8 cellular contexts compared by ENCODE assay signal in the genomic region with DNA sequence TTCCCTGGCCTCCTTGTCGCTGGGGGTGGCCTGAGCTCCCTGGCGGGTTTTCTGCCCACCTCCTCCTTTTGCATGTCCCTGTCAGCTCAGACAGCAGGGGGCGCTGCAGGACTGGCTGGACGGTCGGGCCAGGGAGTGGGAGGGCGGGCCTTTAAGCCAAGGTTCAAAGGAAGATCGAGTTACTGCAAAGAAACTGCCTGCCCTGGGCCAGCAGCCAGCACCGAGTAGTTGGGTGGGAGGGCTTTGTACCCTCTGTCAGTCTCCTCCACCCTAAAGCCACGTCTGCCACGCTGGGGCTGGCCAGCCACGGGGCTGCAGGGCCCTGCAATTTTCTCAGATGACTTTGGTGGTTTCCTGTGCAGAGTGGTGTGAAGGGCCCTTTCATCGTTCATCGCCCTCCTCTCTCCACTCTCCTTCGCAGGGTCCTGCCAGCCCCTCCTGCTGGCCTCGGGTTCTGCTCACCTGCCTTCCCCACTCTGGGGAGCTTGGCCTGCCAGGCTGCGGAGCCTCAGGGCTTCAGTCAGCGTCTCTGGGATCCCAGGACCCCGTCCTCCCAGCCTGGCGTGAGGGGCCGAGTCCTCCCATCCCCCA. TPM values are rescaled to one million over a fixed set of nuclear protein-coding genes. Genes with fewer than 3 reads are reported as not detected.
DNase-seq lines count a peak whose midpoint lies in the region; ATAC-seq lines count a peak whose summit lies in the region.

No MANE protein-coding gene starts in this region.

- DNase-seq in ELF-1 (ENCODE audit: low read depth, low spot score) (peak; percentile 94), NCI-H82 (lab: John Stamatoyannopoulos, UW) (peak; percentile 93), medulla oblongata (ENCODE audit: extremely low spot score) (peak; percentile 91)
- peak; percentile 92 for DNase-seq in activated CD8-positive, alpha-beta T cell treated with anti-CD3 and anti-CD28 coated beads, Interleukin-2, amount 10 ng/mL, durations not matched to agents 7 days and 5 days
- DNase-seq in effector CD4-positive, alpha-beta T cell, result peak; percentile 91
- DNase-seq in stimulated activated CD4-positive, alpha-beta T cell treated with anti-CD3 and anti-CD28 coated beads, TNF-alpha, amount 100 ng/mL, for 24 hours (ENCODE audit: low read depth in 3 of 3), result peak; percentile 83 to 92 (median 89)

- CTCF ChIA-PET in activated CD8-positive, alpha-beta T cell treated with anti-CD3 and anti-CD28 coated beads, Interleukin-2, amount 10 ng/mL, durations not matched to agents 7 days and 5 days (lab: Charles Lee), result interaction anchor here (0.6 to 4.8 kb wide), 36 partner anchors 11 to 400 kb away, joined by 3 to 68 read pairs (median 5); partner anchors contain the start of genes CD300C, CD300LB, GPR142 and RAB37

- no peaks in the 10 kb centered on the region for H3K9me3 Mint-ChIP-seq in activated CD8-positive, alpha-beta T cell treated with anti-CD3 and anti-CD28 coated beads, Interleukin-2, amount 10 ng/mL, durations not matched to agents 7 days and 5 days (ENCODE audit: insufficient read depth)

- no peaks in the 10 kb centered on the region for H3K36me3 Mint-ChIP-seq in activated CD8-positive, alpha-beta T cell treated with anti-CD3 and anti-CD28 coated beads, Interleukin-2, amount 10 ng/mL, durations not matched to agents 7 days and 5 days (ENCODE audit: low read depth)

- ATAC-seq in HG03520 (IDR thresholded peaks at IDR 0.05; ENCODE audit: unreplicated experiment), result peak; percentile 53
- peak; percentile 92 for ATAC-seq in activated CD8-positive, alpha-beta T cell treated with anti-CD3 and anti-CD28 coated beads, Interleukin-2, amount 10 ng/mL, durations not matched to agents 7 days and 5 days
- ATAC-seq in GM21423 (IDR thresholded peaks at IDR 0.05; ENCODE audit: unreplicated experiment), result no peak

- H3K27me3 Mint-ChIP-seq in activated CD8-positive, alpha-beta T cell treated with anti-CD3 and anti-CD28 coated beads, Interleukin-2, amount 10 ng/mL, durations not matched to agents 7 days and 5 days (ENCODE audit: low read depth), result peaks cover 8% of the 10 kb centered on the region

- POLR2A ChIA-PET in activated CD8-positive, alpha-beta T cell treated with anti-CD3 and anti-CD28 coated beads, Interleukin-2, amount 10 ng/mL, durations not matched to agents 7 days and 5 days (lab: Charles Lee), result no interaction called here

- peaks cover 13% of the 10 kb centered on the region for H3K4me1 Mint-ChIP-seq in activated CD8-positive, alpha-beta T cell treated with anti-CD3 and anti-CD28 coated beads, Interleukin-2, amount 10 ng/mL, durations not matched to agents 7 days and 5 days (ENCODE audit: low read depth)

- H3K4me3 Mint-ChIP-seq in activated CD8-positive, alpha-beta T cell treated with anti-CD3 and anti-CD28 coated beads, Interleukin-2, amount 10 ng/mL, durations not matched to agents 7 days and 5 days, result no peak overlapping the region

- H3K27ac Mint-ChIP-seq in activated CD8-positive, alpha-beta T cell treated with anti-CD3 and anti-CD28 coated beads, Interleukin-2, amount 10 ng/mL, durations not matched to agents 7 days and 5 days, result no peak overlapping the region

RNA-seq across cellular contexts. Expression of gene GPR142, which starts 12.3 kb away (rescaled TPM):
- total RNA-seq in activated CD8-positive, alpha-beta T cell treated with anti-CD3 and anti-CD28 coated beads, Interleukin-2, amount 10 ng/mL, durations not matched to agents 7 days and 5 days, result not detected

RNA-seq across cellular contexts. Expression of gene BTBD17, which starts 17.9 kb away (rescaled TPM):
- not detected for total RNA-seq in activated CD8-positive, alpha-beta T cell treated with anti-CD3 and anti-CD28 coated beads, Interleukin-2, amount 10 ng/mL, durations not matched to agents 7 days and 5 days

RNA-seq across cellular contexts. Expression of gene GPRC5C, which starts 52.3 kb away (rescaled TPM):
- under 1 TPM in 1 of 2 experiments, not detected in 1; 0.32 TPM for total RNA-seq in activated CD8-positive, alpha-beta T cell treated with anti-CD3 and anti-CD28 coated beads, Interleukin-2, amount 10 ng/mL, durations not matched to agents 7 days and 5 days

RNA-seq across cellular contexts. Expression of gene KIF19, which starts 53.6 kb away (rescaled TPM):
- under 1 TPM; 0.37 TPM for total RNA-seq in activated CD8-positive, alpha-beta T cell treated with anti-CD3 and anti-CD28 coated beads, Interleukin-2, amount 10 ng/mL, durations not matched to agents 7 days and 5 days
